In the genomic region with DNA sequence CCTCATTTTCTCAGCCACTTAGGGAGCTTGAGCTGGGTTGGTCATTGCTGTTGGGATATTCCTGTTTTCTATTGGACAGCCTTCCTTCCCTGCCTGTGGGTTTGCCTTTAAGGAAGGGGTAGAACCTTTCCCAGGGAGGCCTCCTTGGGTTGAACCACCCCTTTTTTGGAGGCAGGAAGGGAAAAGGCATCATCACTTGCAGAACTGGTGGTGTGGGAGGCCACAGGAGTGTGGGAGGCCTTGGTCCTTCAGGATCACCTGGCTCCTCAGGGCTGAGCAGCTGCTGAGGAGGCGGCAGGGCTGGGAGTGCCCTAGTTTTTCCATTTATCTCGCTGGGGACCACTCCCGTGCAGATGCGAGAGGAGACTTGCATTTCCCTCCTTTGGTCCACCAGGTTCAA, we compare ENCODE assay signal across 10 cellular contexts. TPM values are rescaled to one million over a fixed set of nuclear protein-coding genes. Genes with fewer than 3 reads are reported as not detected.
DNase-seq lines count a peak whose midpoint lies in the region; ATAC-seq, FAIRE-seq and TF ChIP-seq lines count a peak whose summit lies in the region.
"Had no signal": no experiment of that assay in that cellular context is flagged by ENCODE, and none has a peak within 500 bp of the region (broad histone marks: within the 10 kb centered on the region; RNA-seq: fewer than 3 reads in every experiment).

No MANE protein-coding gene starts in this region.

- H3K4me2 ChIP-seq in A549 (peak overlapping the region; percentile 56), astrocyte (ENCODE audit: low read length) (peak overlapping the region; percentile 77)

- intact Hi-C loops in natural killer cell (cut with micrococcal nuclease): loop anchor here (5.0 kb wide), 1 partner anchor 231 kb away; no protein-coding TSS in a partner anchor

- H3K4me3 ChIP-seq in A549: no peak overlapping the region
- H3K4me3 ChIP-seq in astrocyte (ENCODE audit: insufficient read depth, low read depth, low read length): no peak overlapping the region

- H3K27ac ChIP-seq in A549 (peak overlapping the region in 1 of 2 experiments; percentile 98; a peak in 2 of 6 replicates), astrocyte (ENCODE audit: low read depth, low read length) (no peak overlapping the region)

- TF ChIP-seq EP300 in A549 (IDR thresholded peaks at IDR 0.05): no peak

- peak overlapping the region; percentile 77 for H3K9ac ChIP-seq in astrocyte (ENCODE audit: low read length)

- H3K9me3 Mint-ChIP-seq in HFFc6 (no peaks in the 10 kb centered on the region), astrocyte (ENCODE audit: unreplicated experiment) (no peaks in the 10 kb centered on the region), natural killer cell (no peaks in the 10 kb centered on the region)

- no peak for DNase-seq in A549 (ENCODE audit: low read depth in 1 of 2, low spot score in 1 of 2)
- no peak for DNase-seq in HFFc6
- no peak for DNase-seq in astrocyte (ENCODE audit: low read depth)
- no peak for DNase-seq in natural killer cell
- no peak for DNase-seq in occipital lobe (lab: John Stamatoyannopoulos, UW)
- no peak for DNase-seq in erythroblast (lab: John Stamatoyannopoulos, UW)

- peak overlapping the region; percentile 96 for H2AFZ ChIP-seq in astrocyte (ENCODE audit: low read depth, low read length)

- FAIRE-seq in A549 (lab: Jason Lieb, UNC): no peak
- no peak for FAIRE-seq in astrocyte (lab: Jason Lieb, UNC)
- FAIRE-seq: D721Med had no signal

- H3K4me1 ChIP-seq in A549: peaks cover 6% of the 10 kb centered on the region; the same call in 1 of the 3 replicates
- H3K4me1 ChIP-seq in astrocyte (ENCODE audit: insufficient read depth, low read length): peaks cover 4% of the 10 kb centered on the region

- H4K20me1 ChIP-seq in astrocyte (ENCODE audit: insufficient read depth, low read length): peaks cover 11% of the 10 kb centered on the region

- no peaks in the 10 kb centered on the region for H3K27me3 ChIP-seq in astrocyte (ENCODE audit: insufficient read depth, low read length)
- H3K27me3 ChIP-seq: SJSA1 had no signal

- H3K9me3 ChIP-seq in A549 (no peaks in the 10 kb centered on the region), astrocyte (ENCODE audit: insufficient read depth, low read depth, low read length) (no peaks in the 10 kb centered on the region)
- H3K9me3 ChIP-seq: SJSA1 had no signal

- H3K27ac Mint-ChIP-seq in HFFc6: no peak overlapping the region
- no peak overlapping the region for H3K27ac Mint-ChIP-seq in astrocyte (ENCODE audit: unreplicated experiment)
- H3K27ac Mint-ChIP-seq in natural killer cell: peak overlapping the region in 1 of 2 donors; percentile 76

- no peaks in the 10 kb centered on the region for H3K27me3 Mint-ChIP-seq in HFFc6 (ENCODE audit: insufficient read depth)
- no peaks in the 10 kb centered on the region for H3K27me3 Mint-ChIP-seq in astrocyte (ENCODE audit: low read depth, unreplicated experiment)
- H3K27me3 Mint-ChIP-seq in natural killer cell (ENCODE audit: low read depth in 2 of 2): no peaks in the 10 kb centered on the region

- H3K4me3 Mint-ChIP-seq in HFFc6: peak overlapping the region; percentile 96
- peak overlapping the region; percentile 97 for H3K4me3 Mint-ChIP-seq in astrocyte (ENCODE audit: unreplicated experiment)
- peak overlapping the region; percentile 93 for H3K4me3 Mint-ChIP-seq in natural killer cell

- no peak for TF ChIP-seq POLR2A in A549 (IDR thresholded peaks at IDR 0.05; ENCODE audit: low read length)
- TF ChIP-seq POLR2A in erythroblast (IDR thresholded peaks at IDR 0.05; ENCODE audit: low read length): no peak

- no peaks in the 10 kb centered on the region for H3K36me3 ChIP-seq in astrocyte (ENCODE audit: insufficient read depth, low read length)

- TF ChIP-seq RAD21 in A549 (conservative IDR thresholded peaks at IDR 0.05 in 1 of 2, IDR thresholded peaks at IDR 0.05 in 1 of 2): no peak

- H3K4me1 Mint-ChIP-seq in HFFc6 (ENCODE audit: low read depth) (peaks cover 40% of the 10 kb centered on the region), astrocyte (ENCODE audit: low read depth, unreplicated experiment) (peaks cover 17% of the 10 kb centered on the region), natural killer cell (peaks cover 13 to 34% of the 10 kb centered on the region in 2 donors)

- POLR2A ChIA-PET in A549 (lab: Yijun Ruan, JAX): interaction anchor here (0.6 to 1.6 kb wide), 2 partner anchors 10 to 35 kb away, joined by 3 to 9 read pairs; a partner anchor contains a TSS

- CTCF ChIA-PET in A549 (lab: Yijun Ruan, JAX): interaction anchor here (0.5 to 23.6 kb wide), 18 partner anchors 8 to 492 kb away, joined by 3 to 749 read pairs (median 4); a partner anchor contains a TSS

- H3K79me2 ChIP-seq in astrocyte (ENCODE audit: insufficient read depth, low read length): peaks cover 12% of the 10 kb centered on the region

- ATAC-seq in A549: no peak
- no peak for ATAC-seq in natural killer cell
- no peak for ATAC-seq in GM21515 (IDR thresholded peaks at IDR 0.05; ENCODE audit: unreplicated experiment)
- no peak for ATAC-seq in GM21526 (IDR thresholded peaks at IDR 0.05; ENCODE audit: low FRiP score, unreplicated experiment)

- no peaks in the 10 kb centered on the region; the same call in 1 of the 2 replicates for H3K36me3 Mint-ChIP-seq in HFFc6 (ENCODE audit: low read depth)
- peaks cover 15% of the 10 kb centered on the region for H3K36me3 Mint-ChIP-seq in astrocyte (ENCODE audit: low read depth, unreplicated experiment)
- H3K36me3 Mint-ChIP-seq in natural killer cell: peaks cover 8% of the 10 kb centered on the region

- TF ChIP-seq CTCF in A549 (IDR thresholded peaks at IDR 0.05) (no peak), HFFc6 (IDR thresholded peaks at IDR 0.05) (no peak), astrocyte (IDR thresholded peaks at IDR 0.05; ENCODE audit: insufficient read depth, low read depth, low read length) (no peak), natural killer cell (IDR thresholded peaks at IDR 0.05) (no peak)

- 59% methylated on average over 4 of the region's 4 CpGs for WGBS in A549 (ENCODE audit: missing lambda C conversion rate)

TF ChIP-seq in A549, 52 proteins besides CTCF, POLR2A, EP300 and RAD21 (continues in another document):
- TF ChIP-seq BHLHE40 (IDR thresholded peaks at IDR 0.05; ENCODE audit: low read depth, low read length): no peak

RNA-seq across cellular contexts. Expression of a gene that starts 0.7 kb away (rescaled TPM):
- polyA plus RNA-seq in A549 (2011; rRNA removed) (4.0 and 4.9 TPM in 2 replicates), A549 (2017; fragmentation: RNase III; extraction: RNeasy Plus Mini Kit Qiagen cat#74134 plus additional on column Dnase treatment) (4.4 to 5.2 TPM (median 4.9 TPM) in 3 replicates)
- polyA plus RNA-seq in A549 (2012; cell fraction: cytosol; rRNA removed): 3.2 and 4.4 TPM in 2 replicates
- 4.5 and 6.2 TPM in 2 replicates for polyA plus RNA-seq in A549 (2012; cell fraction: nucleus; rRNA removed)
- 6.9 and 7.4 TPM in 2 replicates for polyA minus RNA-seq in A549 (2011; rRNA and poly(A)+ RNA removed)
- 10 to 100 TPM in 1 of 6 experiments, 1 to 10 TPM in 5; 7.2 to 10.3 (median 8.1) TPM for total RNA-seq in HFFc6 (2021; fragmentation: NEBNext Ultra II Directional; extraction: Animal tissue kit (Norgen Biotek cat#: 25700))
- total RNA-seq in astrocyte (9.4 and 11.9 TPM in 2 replicates), natural killer cell (10 to 100 TPM; 21.1 to 36.0 (median 34.7) TPM), occipital lobe (6.7 TPM)

RNA-seq across cellular contexts. Expression of a gene that starts 9.5 kb away (rescaled TPM):
- 0.97 and 1.2 TPM in 2 replicates for polyA plus RNA-seq in A549 (2011; rRNA removed)
- polyA plus RNA-seq in A549 (2012; cell fraction: cytosol; rRNA removed): 2.6 and 3.3 TPM in 2 replicates
- polyA plus RNA-seq in A549 (2012; cell fraction: nucleus; rRNA removed): 9.0 and 11.2 TPM in 2 replicates
- 2.0 to 2.2 TPM (median 2.1 TPM) in 3 replicates for polyA plus RNA-seq in A549 (2017; fragmentation: RNase III; extraction: RNeasy Plus Mini Kit Qiagen cat#74134 plus additional on column Dnase treatment)
- polyA minus RNA-seq in A549 (2011; rRNA and poly(A)+ RNA removed): 1.4 TPM in 2 replicates
- total RNA-seq in HFFc6 (2021; fragmentation: NEBNext Ultra II Directional; extraction: Animal tissue kit (Norgen Biotek cat#: 25700)): 1 to 10 TPM; 5.6 to 7.3 (median 6.4) TPM
- 5.5 and 6.2 TPM in 2 replicates for total RNA-seq in astrocyte
- total RNA-seq in natural killer cell: 10 to 100 TPM; 16.4 to 18.5 (median 18.3) TPM
- total RNA-seq in occipital lobe: 4.1 TPM

RNA-seq across cellular contexts. Expression of a gene that starts 16.3 kb away (rescaled TPM):
- polyA plus RNA-seq in A549 (2011; rRNA removed) (0.43 and 0.85 TPM in 2 replicates), A549 (2017; fragmentation: RNase III; extraction: RNeasy Plus Mini Kit Qiagen cat#74134 plus additional on column Dnase treatment) (1.1 to 1.3 TPM (median 1.2 TPM) in 3 replicates)
- polyA plus RNA-seq in A549 (2012; cell fraction: cytosol; rRNA removed): 0.32 and 0.56 TPM in 2 replicates
- 0.36 and 0.37 TPM in 2 replicates for polyA plus RNA-seq in A549 (2012; cell fraction: nucleus; rRNA removed)
- 0.49 and 1.1 TPM in 2 replicates for polyA minus RNA-seq in A549 (2011; rRNA and poly(A)+ RNA removed)
- 1 to 10 TPM; 3.0 to 8.3 (median 4.3) TPM for total RNA-seq in HFFc6 (2021; fragmentation: NEBNext Ultra II Directional; extraction: Animal tissue kit (Norgen Biotek cat#: 25700))
- total RNA-seq in astrocyte (1.2 and 1.8 TPM in 2 replicates), natural killer cell (10 to 100 TPM in 1 of 3 donors, 1 to 10 TPM in 2; 5.0 to 10.7 (median 7.8) TPM), occipital lobe (10.3 TPM)

RNA-seq across cellular contexts. Expression of a gene that starts 26.9 kb away (rescaled TPM):
- polyA plus RNA-seq in A549 (2011; rRNA removed) (0.04 and 0.08 TPM in 2 replicates), A549 (2017; fragmentation: RNase III; extraction: RNeasy Plus Mini Kit Qiagen cat#74134 plus additional on column Dnase treatment) (0.03 to 0.05 TPM (median 0.05 TPM) in 3 replicates)
- polyA plus RNA-seq in A549 (2012; cell fraction: cytosol; rRNA removed): 0.01 and 0.04 TPM in 2 replicates
- polyA plus RNA-seq in A549 (2012; cell fraction: nucleus; rRNA removed): 0.06 and 0.07 TPM in 2 replicates
- polyA minus RNA-seq in A549 (2011; rRNA and poly(A)+ RNA removed): 0.08 TPM in 1 of 2 replicates, not detected in the other
- total RNA-seq in HFFc6 (2021; fragmentation: NEBNext Ultra II Directional; extraction: Animal tissue kit (Norgen Biotek cat#: 25700)): 10 to 100 TPM; 16.0 to 34.1 (median 18.5) TPM
- total RNA-seq in astrocyte (0.70 and 0.77 TPM in 2 replicates), natural killer cell (not detected), occipital lobe (not detected)

RNA-seq across cellular contexts. Expression of a gene that starts 46.4 kb away (rescaled TPM):
- 0.14 TPM in 1 of 2 replicates, not detected in the other for polyA plus RNA-seq in A549 (2011; rRNA removed)
- not detected in 2 replicates for polyA plus RNA-seq in A549 (2012; cell fraction: cytosol; rRNA removed)
- polyA plus RNA-seq in A549 (2012; cell fraction: nucleus; rRNA removed): not detected in 2 replicates
- not detected in 3 replicates for polyA plus RNA-seq in A549 (2017; fragmentation: RNase III; extraction: RNeasy Plus Mini Kit Qiagen cat#74134 plus additional on column Dnase treatment)
- polyA minus RNA-seq in A549 (2011; rRNA and poly(A)+ RNA removed): not detected in 2 replicates
- total RNA-seq in HFFc6 (2021; fragmentation: NEBNext Ultra II Directional; extraction: Animal tissue kit (Norgen Biotek cat#: 25700)): under 1 TPM in 1 of 6 experiments, not detected in 5; 0.12 TPM
- total RNA-seq in astrocyte: not detected in 2 replicates
- under 1 TPM in 2 of 3 donors, not detected in 1; 0.75 to 0.91 TPM for total RNA-seq in natural killer cell
- total RNA-seq in occipital lobe: 5.3 TPM
